Comparison of ENCODE assay signal across 8 cellular contexts in genomic region chr14:49692895-49693737, GRCh38. TPM values are rescaled to one million over a fixed set of nuclear protein-coding genes. Genes with fewer than 3 reads are reported as not detected.
DNase-seq lines count a peak whose midpoint lies in the region; ATAC-seq and TF ChIP-seq lines count a peak whose summit lies in the region.

TSS of gene KLHDC1 (plus strand) at chr14:49693120. CDS start at chr14:49693195, 75 bp downstream.

- TF ChIP-seq EP300 in tibial nerve (IDR thresholded peaks at IDR 0.05), result peak in 1 of 2 donors; percentile 94

- 0 to 1% methylated on average over 64 to 79 of the region's 85 CpGs for WGBS in tibial nerve, 2 donors

- H3K27ac ChIP-seq in tibial nerve, result peak within 1 kb of the TSS; percentile 87 to 97 (median 96)

- peak; percentile 63 for ATAC-seq in activated naive CD8-positive, alpha-beta T cell treated with anti-CD3 and anti-CD28 coated beads, Interleukin-2, amount 50 U/mL, for 24 hours

- H3K4me3 ChIP-seq in GM08714 (ENCODE audit: low read length), result peak within 1 kb of the TSS; percentile 67
- peak within 1 kb of the TSS; percentile 57 for H3K4me3 ChIP-seq in HFF-Myc (replicated peaks; ENCODE audit: low read depth, low read length)
- H3K4me3 ChIP-seq in tibial nerve, result peak within 1 kb of the TSS; percentile 64 to 94 (median 72)

- no peaks in the 10 kb centered on the region for H3K9me3 ChIP-seq in tibial nerve

- no peaks in the 10 kb centered on the region for H3K9me3 Mint-ChIP-seq in activated naive CD8-positive, alpha-beta T cell treated with anti-CD3 and anti-CD28 coated beads, Interleukin-2, amount 50 U/mL, for 24 hours

- H3K36me3 Mint-ChIP-seq in activated naive CD8-positive, alpha-beta T cell treated with anti-CD3 and anti-CD28 coated beads, Interleukin-2, amount 50 U/mL, for 24 hours (ENCODE audit: low read depth), result no peaks in the 10 kb centered on the region

- H3K27me3 Mint-ChIP-seq in activated naive CD8-positive, alpha-beta T cell treated with anti-CD3 and anti-CD28 coated beads, Interleukin-2, amount 50 U/mL, for 24 hours, result no peaks in the 10 kb centered on the region

- DNase-seq in HFF-Myc (ENCODE audit: extremely low read depth, low read depth), result no peak
- peak; percentile 23 for DNase-seq in NCI-H1048 (lab: John Stamatoyannopoulos, UW)
- DNase-seq in SW 1271 (lab: John Stamatoyannopoulos, UW), result peak; percentile 27 to 62
- peak; percentile 78 for DNase-seq in activated naive CD8-positive, alpha-beta T cell treated with anti-CD3 and anti-CD28 coated beads, Interleukin-2, amount 50 U/mL, for 24 hours
- peak; percentile 94 for DNase-seq in cardiac septum (ENCODE audit: low spot score)
- DNase-seq in pons (ENCODE audit: low spot score), result peak; percentile 46
- peak; percentile 75 to 76 for DNase-seq in tibial nerve (ENCODE audit: low spot score in 2 of 2)

- no peaks in the 10 kb centered on the region for H3K27me3 ChIP-seq in tibial nerve

- TF ChIP-seq POLR2A in tibial nerve (IDR thresholded peaks at IDR 0.05), result peak; percentile 54 to 76

- H3K36me3 ChIP-seq in tibial nerve, result peaks cover 0 to 4% (median 0%) of the 10 kb centered on the region in 3 donors

- H3K27ac Mint-ChIP-seq in activated naive CD8-positive, alpha-beta T cell treated with anti-CD3 and anti-CD28 coated beads, Interleukin-2, amount 50 U/mL, for 24 hours, result peak within 1 kb of the TSS; percentile 84

- peak within 1 kb of the TSS; percentile 80 for H3K4me3 Mint-ChIP-seq in activated naive CD8-positive, alpha-beta T cell treated with anti-CD3 and anti-CD28 coated beads, Interleukin-2, amount 50 U/mL, for 24 hours

- peaks cover 0 to 37% (median 8%) of the 10 kb centered on the region in 4 donors for H3K4me1 ChIP-seq in tibial nerve

- H3K4me1 Mint-ChIP-seq in activated naive CD8-positive, alpha-beta T cell treated with anti-CD3 and anti-CD28 coated beads, Interleukin-2, amount 50 U/mL, for 24 hours, result peaks cover 36% of the 10 kb centered on the region

- intact Hi-C loops in cardiac septum (cut with DNase I), result loop anchor here (2.0 kb wide), 1 partner anchor 76 kb away; the partner anchor contains the start of gene KLHDC2

- TF ChIP-seq CTCF in HFF-Myc (IDR thresholded peaks at IDR 0.05; ENCODE audit: low read depth, low read length, missing control alignments) (no peak), tibial nerve (IDR thresholded peaks at IDR 0.05) (peak in 2 of 5 experiments; percentile 18 to 42)

RNA-seq across cellular contexts. Expression of gene KLHDC1, which starts in this region (rescaled TPM):
- 6.6 TPM for total RNA-seq in cardiac septum
- total RNA-seq in tibial nerve, result 10 to 100 TPM in 3 of 4 donors, 1 to 10 TPM in 1; 6.6 to 20.3 (median 16.1) TPM
